In the genomic region with DNA sequence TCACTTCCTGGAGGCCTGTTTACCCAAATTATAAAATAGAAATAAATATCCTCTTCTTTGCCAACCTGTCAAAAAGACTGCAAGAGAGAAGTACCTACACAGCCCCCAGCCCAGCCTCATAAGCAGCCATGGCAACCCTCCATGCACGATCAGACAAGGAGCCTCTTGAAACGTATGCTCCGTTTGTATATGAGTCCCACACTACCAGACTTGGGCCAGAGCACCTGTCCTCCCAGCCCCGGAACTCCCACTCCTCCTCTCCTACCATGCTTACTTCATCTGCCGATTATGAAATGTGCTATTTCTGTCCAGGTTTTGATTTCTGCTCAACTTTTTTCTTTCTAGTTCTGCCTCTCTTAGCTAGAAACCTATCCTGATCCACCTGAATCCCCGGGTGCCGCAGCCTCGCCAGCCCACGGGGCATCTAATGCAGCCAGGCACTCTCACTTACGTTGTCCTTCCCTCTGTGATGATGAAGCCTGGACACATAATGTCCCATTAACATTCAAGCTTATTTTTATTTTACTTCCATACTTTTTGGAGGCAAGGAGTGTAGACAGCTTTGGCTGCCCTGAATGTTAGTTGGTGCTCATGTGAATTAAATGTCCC, we compare ENCODE assay signal across 16 cellular contexts.
DNase-seq lines count a peak whose midpoint lies in the region; ATAC-seq and TF ChIP-seq lines count a peak whose summit lies in the region.
"Had no signal": no experiment of that assay in that cellular context is flagged by ENCODE, and none has a peak within 500 bp of the region (broad histone marks: within the 10 kb centered on the region; RNA-seq: fewer than 3 reads in every experiment).

No MANE protein-coding gene starts in this region.

- no peak for TF ChIP-seq CTCF in HEK293 (tag by site-specific recombination; IDR thresholded peaks at IDR 0.05)

- no peaks in the 10 kb centered on the region for H3K27me3 Mint-ChIP-seq in activated CD4-positive, alpha-beta memory T cell treated with anti-CD3 and anti-CD28 coated beads, Interleukin-2, amount 10 ng/mL, durations not matched to agents 7 days and 5 days
- H3K27me3 Mint-ChIP-seq: CD4-positive, CD25-positive, alpha-beta regulatory T cell had no signal

- DNase-seq in NCI-H2107 treated with DMSO at 0.1 percent for 48 hours (lab: John Stamatoyannopoulos, UW; ENCODE audit: unreplicated experiment) (peak; percentile 32), NCI-H2107 (lab: John Stamatoyannopoulos, UW) (no peak), NCI-H510A treated with DMSO at 0.1 percent for 48 hours (lab: John Stamatoyannopoulos, UW) (peak; percentile 30)
- no peak for DNase-seq in activated CD4-positive, alpha-beta memory T cell treated with anti-CD3 and anti-CD28 coated beads, Interleukin-2, amount 10 ng/mL, durations not matched to agents 7 days and 5 days
- DNase-seq: ACHN; Calu3; CD4-positive, CD25-positive, alpha-beta regulatory T cell; GF-D8; H7; MG63; SW 1271 had no signal

- peaks cover 39% of the 10 kb centered on the region for H3K4me1 Mint-ChIP-seq in activated CD4-positive, alpha-beta memory T cell treated with anti-CD3 and anti-CD28 coated beads, Interleukin-2, amount 10 ng/mL, durations not matched to agents 7 days and 5 days

- H3K36me3 ChIP-seq in HEK293 (ENCODE audit: control insufficient read depth in 2 of 2, insufficient read depth in 1 of 2, low read length in 2 of 2) (no peaks in the 10 kb centered on the region), iPS-15b (ENCODE audit: control insufficient read depth, insufficient read depth, low read length) (no peaks in the 10 kb centered on the region)
- H3K36me3 ChIP-seq: MG63, SJSA1 had no signal

- POLR2A ChIA-PET in HEK293 (lab: Yijun Ruan, JAX): no interaction called here
- POLR2A ChIA-PET in activated CD4-positive, alpha-beta memory T cell treated with anti-CD3 and anti-CD28 coated beads, Interleukin-2, amount 10 ng/mL, durations not matched to agents 7 days and 5 days (lab: Charles Lee): interaction anchor here (1.4 kb wide), 1 partner anchor 71 kb away, joined by 4 read pairs; no protein-coding TSS in a partner anchor

- H3K4me3 Mint-ChIP-seq in activated CD4-positive, alpha-beta memory T cell treated with anti-CD3 and anti-CD28 coated beads, Interleukin-2, amount 10 ng/mL, durations not matched to agents 7 days and 5 days: no peak overlapping the region
- H3K4me3 Mint-ChIP-seq: CD4-positive, CD25-positive, alpha-beta regulatory T cell had no signal

- no peaks in the 10 kb centered on the region for H3K27me3 ChIP-seq in iPS-15b (ENCODE audit: control insufficient read depth, insufficient read depth, low read length)
- H3K27me3 ChIP-seq: MG63, SJSA1 had no signal

- CTCF ChIA-PET in HEK293 (lab: Yijun Ruan, JAX): interaction anchor here (0.8 to 0.9 kb wide), 2 partner anchors 26 to 27 kb away, joined by 4 read pairs; no protein-coding TSS in a partner anchor
- CTCF ChIA-PET in activated CD4-positive, alpha-beta memory T cell treated with anti-CD3 and anti-CD28 coated beads, Interleukin-2, amount 10 ng/mL, durations not matched to agents 7 days and 5 days (lab: Charles Lee): interaction anchor here (1.2 kb wide), 1 partner anchor 26 kb away, joined by 3 read pairs; no protein-coding TSS in a partner anchor

- no peak overlapping the region for H3K27ac Mint-ChIP-seq in activated CD4-positive, alpha-beta memory T cell treated with anti-CD3 and anti-CD28 coated beads, Interleukin-2, amount 10 ng/mL, durations not matched to agents 7 days and 5 days
- H3K27ac Mint-ChIP-seq: CD4-positive, CD25-positive, alpha-beta regulatory T cell had no signal

- no peak overlapping the region for H3K4me3 ChIP-seq in HEK293 (ENCODE audit: low read depth, low read length)
- no peak overlapping the region for H3K4me3 ChIP-seq in iPS-15b (ENCODE audit: low read depth, low read length)
- H3K4me3 ChIP-seq: MG63, SJSA1 had no signal

- H3K9me3 ChIP-seq in HEK293 (ENCODE audit: control insufficient read depth, insufficient read depth, low read depth, low read length) (no peaks in the 10 kb centered on the region), iPS-15b (ENCODE audit: control insufficient read depth, insufficient read depth, low read length) (no peaks in the 10 kb centered on the region)
- H3K9me3 ChIP-seq: MG63, SJSA1 had no signal

- peaks cover 8% of the 10 kb centered on the region for H3K36me3 Mint-ChIP-seq in activated CD4-positive, alpha-beta memory T cell treated with anti-CD3 and anti-CD28 coated beads, Interleukin-2, amount 10 ng/mL, durations not matched to agents 7 days and 5 days (ENCODE audit: low read depth)
- H3K36me3 Mint-ChIP-seq: CD4-positive, CD25-positive, alpha-beta regulatory T cell had no signal

- no peaks in the 10 kb centered on the region for H3K9me3 Mint-ChIP-seq in activated CD4-positive, alpha-beta memory T cell treated with anti-CD3 and anti-CD28 coated beads, Interleukin-2, amount 10 ng/mL, durations not matched to agents 7 days and 5 days
- H3K9me3 Mint-ChIP-seq: CD4-positive, CD25-positive, alpha-beta regulatory T cell had no signal

- H3K27ac ChIP-seq in HEK293 (ENCODE audit: extremely low read depth, low read depth, low read length): no peak overlapping the region
- H3K27ac ChIP-seq: SJSA1 had no signal

- H3K4me1 ChIP-seq in HEK293 (ENCODE audit: control insufficient read depth, insufficient read depth, low read length) (peaks cover 10% of the 10 kb centered on the region), iPS-15b (ENCODE audit: control insufficient read depth, insufficient read depth, low read length) (peaks cover 4% of the 10 kb centered on the region)

- ATAC-seq in GM21786 (IDR thresholded peaks at IDR 0.05; ENCODE audit: unreplicated experiment): no peak
- ATAC-seq: HepG2 had no signal

- H3K9ac ChIP-seq in iPS-15b (ENCODE audit: low read depth, low read length): peak overlapping the region; percentile 12

TF ChIP-seq in HEK293, 187 proteins besides CTCF, POLR2A, EP300 and RAD21:
- TF ChIP-seq ZFHX2 (tag by site-specific recombination; conservative IDR thresholded peaks at IDR 0.05) (peak; percentile 46; the same call in 1 of the 2 replicates), OVOL3 (tag by site-specific recombination; IDR thresholded peaks at IDR 0.05) (no peak), ZBTB8A (tag by site-specific recombination; IDR thresholded peaks at IDR 0.05) (no peak)

Comparison
In these comparisons a context has a peak if more than half of its experiments do, and no peak if none do; other contexts are left out.
1. DNase-seq: peak in NCI-H2107 treated with DMSO at 0.1 percent for 48 hours (single experiment) and NCI-H510A treated with DMSO at 0.1 percent for 48 hours (single experiment); none in NCI-H2107 (single experiment) and activated CD4-positive, alpha-beta memory T cell treated with anti-CD3 and anti-CD28 coated beads, Interleukin-2, amount 10 ng/mL, durations not matched to agents 7 days and 5 days (single experiment).